Comparison of ENCODE assay signal across 8 cellular contexts in the genomic region with DNA sequence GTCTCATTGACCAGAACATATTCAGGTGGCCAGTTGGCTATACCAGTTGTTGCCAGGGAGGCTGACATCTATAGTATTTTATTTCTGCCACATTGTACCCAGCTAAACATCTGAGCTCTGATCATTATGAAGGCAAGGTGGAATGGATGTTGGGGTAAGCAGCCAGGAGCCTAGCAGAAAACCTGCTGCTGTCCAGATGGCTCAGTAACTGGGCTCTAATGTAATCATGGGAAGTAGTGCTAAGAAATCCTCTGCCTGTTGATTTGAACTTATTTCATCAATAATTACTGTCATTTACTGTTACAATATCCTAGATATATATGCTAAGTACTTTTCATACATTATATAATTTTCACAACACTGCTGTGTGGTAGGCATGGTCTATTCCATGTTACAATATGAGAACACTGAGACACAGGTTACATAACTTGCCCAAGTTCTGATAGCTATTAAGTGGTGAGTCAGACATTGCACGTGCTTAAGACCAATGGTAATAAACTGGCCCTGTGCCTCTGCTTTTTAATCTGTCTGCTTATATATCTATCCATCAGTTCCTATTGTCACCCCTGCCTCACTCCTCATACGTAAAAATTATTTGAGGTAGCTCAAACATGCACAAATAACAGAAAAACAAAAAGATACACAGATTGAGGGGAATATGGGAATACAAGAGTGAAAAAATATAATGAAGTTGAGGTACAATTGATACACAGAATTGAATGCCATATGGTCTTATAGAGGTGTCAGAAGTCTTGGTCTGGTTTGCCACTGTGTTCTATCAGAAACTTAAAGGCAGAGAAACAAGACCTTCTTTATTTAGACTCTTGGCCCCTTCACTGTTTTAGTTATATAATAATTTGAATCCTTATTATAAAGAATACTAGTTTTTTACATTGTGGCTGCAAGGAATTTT. TPM values are rescaled to one million over a fixed set of nuclear protein-coding genes. Genes with fewer than 3 reads are reported as not detected.
A peak's percentile ranks its signal among the peaks of the same experiment; 100 is the strongest.
DNase-seq lines count a peak whose midpoint lies in the region; ATAC-seq, FAIRE-seq and TF ChIP-seq lines count a peak whose summit lies in the region.

No MANE protein-coding gene starts in this region.

- ATAC-seq in HG03469 (IDR thresholded peaks at IDR 0.05; ENCODE audit: unreplicated experiment) = no peak

- peaks cover under 1% of the 10 kb centered on the region for H3K36me3 ChIP-seq in bronchial epithelial cell (ENCODE audit: control insufficient read depth, insufficient read depth, low read length)

- no peaks in the 10 kb centered on the region for H3K27me3 ChIP-seq in bronchial epithelial cell (ENCODE audit: control insufficient read depth, insufficient read depth, low read length)

- no peak for TF ChIP-seq CTCF in bronchial epithelial cell (IDR thresholded peaks at IDR 0.05; ENCODE audit: insufficient read depth, low read length, severe bottlenecking)

- no peak overlapping the region for H3K4me3 ChIP-seq in bronchial epithelial cell (ENCODE audit: low read depth, low read length)

- FAIRE-seq in GM18507 (lab: Jason Lieb, UNC) (peak; percentile 61), bronchial epithelial cell (lab: Jason Lieb, UNC) (no peak)

- DNase-seq in GM18507 (ENCODE audit: extremely low spot score, insufficient read length, low read depth) (no peak), HT1080 (ENCODE audit: low read depth) (peak; percentile 41), bronchial epithelial cell (ENCODE audit: low read depth) (peak; percentile 77), myocyte (ENCODE audit: low read depth) (peak; percentile 47), putamen (ENCODE audit: low spot score) (no peak), NCI-H748 (lab: John Stamatoyannopoulos, UW; ENCODE audit: unreplicated experiment) (no peak)
- no peak for DNase-seq in stimulated activated CD4-positive, alpha-beta T cell treated with anti-CD3 and anti-CD28 coated beads, Interleukin-2, amount 100 ng/mL, for 48 hours

RNA-seq across cellular contexts. Expression of a gene that starts 25.2 kb away (rescaled TPM):
- 47.4 and 63.3 TPM in 2 replicates for total RNA-seq in HT1080 (2014; rRNA removed; shearing (Covaris generic))
- 54.9 and 62.5 TPM in 2 replicates for polyA plus RNA-seq in HT1080 (2015; cell fraction: cytosol; rRNA removed)
- 28.9 and 41.4 TPM in 2 replicates for polyA plus RNA-seq in HT1080 (2015; cell fraction: nucleus; rRNA removed)
- total RNA-seq in bronchial epithelial cell (15.9 and 18.4 TPM in 2 replicates), myocyte (8.6 and 17.4 TPM in 2 replicates)
- polyA plus RNA-seq in myocyte (2012) = 18.8 TPM

Comparison
In these comparisons a context has a peak if more than half of its experiments do, and no peak if none do; other contexts are left out.
1. DNase-seq: peak in HT1080 (single experiment), bronchial epithelial cell (single experiment) and myocyte (single experiment); none in GM18507 (single experiment), putamen (single experiment), NCI-H748 (single experiment) and stimulated activated CD4-positive, alpha-beta T cell treated with anti-CD3 and anti-CD28 coated beads, Interleukin-2, amount 100 ng/mL, for 48 hours (0 of 2).